8 cellular contexts compared by ENCODE assay signal in the genomic region with DNA sequence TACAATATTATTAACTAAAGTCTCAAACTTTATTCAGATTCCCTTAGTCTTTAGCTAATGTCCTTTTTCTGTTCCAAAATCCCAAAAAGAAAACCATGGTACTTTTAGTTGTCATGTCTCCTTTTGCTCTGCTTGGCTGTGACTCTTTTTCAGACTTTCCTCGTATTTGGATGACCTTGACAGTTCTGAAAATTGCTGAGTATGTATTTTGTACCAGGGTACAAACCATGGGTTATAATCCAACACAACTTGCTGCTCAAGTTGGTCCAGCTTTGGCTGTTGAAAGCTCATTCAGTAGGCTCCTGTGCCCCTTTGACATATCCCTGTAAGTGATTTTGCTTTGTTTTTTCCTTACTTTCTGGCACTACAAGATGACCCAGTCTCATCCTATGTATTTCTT. TPM values are rescaled to one million over a fixed set of nuclear protein-coding genes. Genes with fewer than 3 reads are reported as not detected.
"Had no signal": no experiment of that assay in that cellular context is flagged by ENCODE, and none has a peak within 500 bp of the region (broad histone marks: within the 10 kb centered on the region; RNA-seq: fewer than 3 reads in every experiment).

No MANE protein-coding gene starts in this region.

- H3K27ac Mint-ChIP-seq: H9, IgD-negative memory B cell had no signal

- FAIRE-seq: H54 had no signal

- H3K36me3 Mint-ChIP-seq: IgD-negative memory B cell had no signal

- H3K4me3 ChIP-seq: GM23248 had no signal

- H3K4me1 Mint-ChIP-seq: H9 had no signal

- DNase-seq: GM23248, GOT3, H9, HCEC 1CT, KG1 had no signal

- H3K9me3 Mint-ChIP-seq: H9 had no signal

- H3K4me3 Mint-ChIP-seq: H9, IgD-negative memory B cell had no signal

- H3K27ac ChIP-seq: GM23248, HL-60 had no signal

- H3K9ac ChIP-seq: GM23248 had no signal

- H2AFZ ChIP-seq: GM23248 had no signal

RNA-seq across cellular contexts. Expression of a gene that starts 51.7 kb away (rescaled TPM):
- total RNA-seq: H9 had no signal
- polyA plus RNA-seq: IgD-negative memory B cell had no signal
